In genomic region chr1:3692593-3692992, GRCh38 we compare ENCODE assay signal across 22 cellular contexts. TPM values are rescaled to one million over a fixed set of nuclear protein-coding genes. Genes with fewer than 3 reads are reported as not detected.
"Had no signal": no experiment of that assay in that cellular context is flagged by ENCODE, and none has a peak within 500 bp of the region (broad histone marks: within the 10 kb centered on the region; RNA-seq: fewer than 3 reads in every experiment).

No MANE protein-coding gene starts in this region.

- H3K4me1 ChIP-seq: psoas muscle had no signal

- H3K27ac ChIP-seq: esophagus squamous epithelium, foreskin keratinocyte, heart left ventricle, psoas muscle, sigmoid colon, upper lobe of left lung had no signal

- H3K9me3 ChIP-seq: esophagus squamous epithelium, heart left ventricle, mucosa of descending colon, psoas muscle, sigmoid colon, upper lobe of left lung had no signal

- H3K27me3 ChIP-seq: foreskin keratinocyte, upper lobe of left lung had no signal

- DNase-seq: activated CD4-positive, alpha-beta T cell treated with anti-CD3 and anti-CD28 coated beads for 48 hours; activated CD8-positive, alpha-beta memory T cell treated with anti-CD3 and anti-CD28 coated beads, Interleukin-2, amount 50 U/mL, for 48 hours; activated CD8-positive, alpha-beta T cell treated with anti-CD3 and anti-CD28 coated beads, Interleukin-2, amount 10 ng/mL, durations not matched to agents 7 days and 5 days; activated naive CD4-positive, alpha-beta T cell treated with Interleukin-2 at 50 U/mL for 16 hours; esophagus squamous epithelium; foreskin keratinocyte; heart left ventricle; islet precursor cell; mucosa of descending colon; psoas muscle; sigmoid colon; stimulated activated CD4-positive, alpha-beta T cell treated with anti-CD3 and anti-CD28 coated beads, Interleukin-12 subunit alpha, Interleukin-12 subunit beta, amount 100 ng/mL, for 4 hours; stimulated activated CD4-positive, alpha-beta T cell treated with anti-CD3 and anti-CD28 coated beads, Interleukin-4, amount 100 ng/mL, for 1 hour; stimulated activated CD8-positive, alpha-beta memory T cell treated with anti-CD3 and anti-CD28 coated beads, Interleukin-4, amount 100 ng/mL, for 48 hours; stimulated activated naive CD8-positive, alpha-beta T cell treated with anti-CD3 and anti-CD28 coated beads, Interleukin-15, Interleukin-2, amounts not matched to agents 100 U/mL and 50 U/mL, for 24 hours; T1000 had no signal

- FAIRE-seq: astrocyte, endometrium had no signal

- H3K36me3 ChIP-seq: esophagus squamous epithelium, heart left ventricle, sigmoid colon, upper lobe of left lung had no signal

- H3K4me3 ChIP-seq: esophagus squamous epithelium, heart left ventricle, mucosa of descending colon, psoas muscle, sigmoid colon, upper lobe of left lung had no signal

RNA-seq across cellular contexts. Expression of gene TP73, which starts 40.3 kb away (rescaled TPM):
- total RNA-seq: osteoblast, sigmoid colon had no signal

RNA-seq across cellular contexts. Expression of gene CCDC27, which starts 59.7 kb away (rescaled TPM):
- total RNA-seq: activated CD8-positive, alpha-beta T cell treated with anti-CD3 and anti-CD28 coated beads, Interleukin-2, amount 10 ng/mL, durations not matched to agents 7 days and 5 days; astrocyte; esophagus squamous epithelium; foreskin keratinocyte; heart left ventricle; left lobe of liver; mucosa of descending colon; osteoblast; sigmoid colon; temporal lobe; upper lobe of left lung had no signal
- polyA plus RNA-seq: foreskin keratinocyte, heart left ventricle, sigmoid colon had no signal
